19 cellular contexts compared by ENCODE assay signal in the genomic region with DNA sequence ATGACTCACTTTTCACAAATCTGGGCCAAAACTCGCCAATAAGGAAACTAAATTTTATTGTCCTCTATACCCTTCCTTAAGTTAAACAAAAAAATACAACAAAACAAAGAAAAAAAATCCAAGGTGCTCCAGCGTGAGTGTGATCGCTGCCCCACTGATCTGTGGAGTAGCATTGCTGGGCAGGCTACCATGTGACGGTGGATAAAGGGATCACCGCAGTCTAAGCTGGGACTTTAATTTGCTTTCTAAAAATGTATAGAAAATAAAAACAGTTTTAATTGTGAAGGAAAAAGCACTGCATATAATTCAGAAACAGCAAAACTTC.
DNase-seq lines count a peak whose midpoint lies in the region; TF ChIP-seq lines count a peak whose summit lies in the region.
"Had no signal": no experiment of that assay in that cellular context is flagged by ENCODE, and none has a peak within 500 bp of the region (broad histone marks: within the 10 kb centered on the region; RNA-seq: fewer than 3 reads in every experiment).

No MANE protein-coding gene starts in this region.

- H3K9ac ChIP-seq in GM23248 (peak overlapping the region; percentile 57), OCI-LY3 (ENCODE audit: low read length) (no peak overlapping the region)

- H3K9me3 ChIP-seq in GM23248 (ENCODE audit: low read depth) (no peaks in the 10 kb centered on the region), OCI-LY3 (ENCODE audit: insufficient read depth, low read length) (no peaks in the 10 kb centered on the region), spleen (no peaks in the 10 kb centered on the region)

- H3F3A ChIP-seq in GM23248 (ENCODE audit: insufficient read depth): peaks cover 18% of the 10 kb centered on the region

- H2AFZ ChIP-seq in GM23248 (peak overlapping the region; percentile 67), OCI-LY3 (ENCODE audit: low read depth, low read length) (peak overlapping the region; percentile 15; the same call in 1 of the 2 replicates)

- H3K4me1 ChIP-seq in GM23248 (ENCODE audit: insufficient read depth) (peaks cover 19% of the 10 kb centered on the region), OCI-LY3 (ENCODE audit: low read length) (peaks cover 12% of the 10 kb centered on the region), spleen (peaks cover 7 to 36% (median 12%) of the 10 kb centered on the region in 6 donors)

- H3K36me3 ChIP-seq in GM23248 (ENCODE audit: low read depth) (no peaks in the 10 kb centered on the region), OCI-LY3 (replicated peaks; ENCODE audit: low read depth, low read length) (no peaks in the 10 kb centered on the region), spleen (peaks cover 0 to 13% (median 3%) of the 10 kb centered on the region in 6 donors)
- H3K36me3 ChIP-seq: WERI-Rb-1 had no signal

- H3K27me3 ChIP-seq in GM23248 (replicated peaks; ENCODE audit: insufficient read depth) (no peaks in the 10 kb centered on the region), OCI-LY3 (ENCODE audit: low read depth, low read length) (no peaks in the 10 kb centered on the region), spleen (replicated peaks in 1 of 7) (no peaks in the 10 kb centered on the region)

- H4K20me1 ChIP-seq in GM23248 (ENCODE audit: insufficient read depth): no peaks in the 10 kb centered on the region
- no peaks in the 10 kb centered on the region for H4K20me1 ChIP-seq in OCI-LY3 (ENCODE audit: insufficient read depth, low read length)

- no peaks in the 10 kb centered on the region for H3K9me2 ChIP-seq in GM23248 (ENCODE audit: insufficient read depth)

- WGBS in GM23248 (ENCODE audit: low coverage in 1 of 2, low lambda C conversion rate in 2 of 2, missing lambda C conversion rate in 2 of 2), 2 experiments: 66% methylated on average over 5 of the region's 5 CpGs
- WGBS in spleen, 5 donors: 68 to 81% (median 75%) methylated on average over 5 of the region's 5 CpGs

- H3K36me3 Mint-ChIP-seq in endothelial cell (ENCODE audit: low read depth, unreplicated experiment) (peaks cover 58% of the 10 kb centered on the region), chondrocyte (ENCODE audit: low read depth) (no peaks in the 10 kb centered on the region)
- H3K36me3 Mint-ChIP-seq: activated CD8-positive, alpha-beta memory T cell treated with anti-CD3 and anti-CD28 coated beads, Interleukin-2, amount 10 ng/mL, durations not matched to agents 7 days and 5 days; type B pancreatic cell had no signal

- H3K27me3 Mint-ChIP-seq in endothelial cell (ENCODE audit: unreplicated experiment): peaks cover 8% of the 10 kb centered on the region
- H3K27me3 Mint-ChIP-seq in chondrocyte (ENCODE audit: low read depth): no peaks in the 10 kb centered on the region
- H3K27me3 Mint-ChIP-seq: CD4-positive, alpha-beta T cell had no signal

- intact Hi-C loops in spleen (cut with DNase I; ENCODE audit: low total_unique reads): no loop called here

- H3K9me3 Mint-ChIP-seq in endothelial cell (ENCODE audit: unreplicated experiment) (no peaks in the 10 kb centered on the region), chondrocyte (ENCODE audit: low read depth) (no peaks in the 10 kb centered on the region)
- H3K9me3 Mint-ChIP-seq: CD4-positive, alpha-beta T cell; type B pancreatic cell had no signal

- no peak for TF ChIP-seq POLR2A in spleen (IDR thresholded peaks at IDR 0.05)

- H3K79me2 ChIP-seq in GM23248 (ENCODE audit: insufficient read depth) (no peaks in the 10 kb centered on the region), OCI-LY3 (ENCODE audit: low read length) (no peaks in the 10 kb centered on the region)

- DNase-seq in GM23248: no peak
- no peak for DNase-seq in endothelial cell (ENCODE audit: low spot score)
- no peak for DNase-seq in spleen
- no peak for DNase-seq in NCI-H2081 treated with DMSO at 0.1 percent for 48 hours (lab: John Stamatoyannopoulos, UW)
- no peak for DNase-seq in chondrocyte (ENCODE audit: low spot score)
- no peak for DNase-seq in inferior parietal cortex (ENCODE audit: extremely low spot score)
- DNase-seq: activated CD4-positive, alpha-beta T cell treated with anti-CD3 and anti-CD28 coated beads, Interleukin-2, amount 50 U/mL, for 1 hour; activated CD8-positive, alpha-beta memory T cell treated with anti-CD3 and anti-CD28 coated beads, Interleukin-2, amount 10 ng/mL, durations not matched to agents 7 days and 5 days; activated naive CD4-positive, alpha-beta T cell; activated T-cell treated with anti-CD3 and anti-CD28 coated beads, Interleukin-2, amount 50 U/mL, for 48 hours; CD4-positive, alpha-beta T cell; effector CD4-positive, alpha-beta T cell; Karpas-422; mesendoderm; occipital lobe; stimulated activated CD4-positive, alpha-beta T cell treated with anti-CD3 and anti-CD28 coated beads, Interleukin-2, amount 100 ng/mL, for 48 hours; WERI-Rb-1 had no signal

- peaks cover 77% of the 10 kb centered on the region for H3K4me1 Mint-ChIP-seq in endothelial cell (ENCODE audit: unreplicated experiment)
- peaks cover 9% of the 10 kb centered on the region for H3K4me1 Mint-ChIP-seq in chondrocyte (ENCODE audit: low read depth)

- peak overlapping the region; percentile 76 for H3K4me2 ChIP-seq in GM23248 (ENCODE audit: unreplicated experiment)
- peak overlapping the region; percentile 59 for H3K4me2 ChIP-seq in OCI-LY3 (ENCODE audit: low read length)

- peak overlapping the region; percentile 57 for H3K4me3 ChIP-seq in GM23248
- peak overlapping the region; percentile 21 for H3K4me3 ChIP-seq in OCI-LY3 (ENCODE audit: low read length)
- no peak overlapping the region for H3K4me3 ChIP-seq in spleen

- H3K4me3 Mint-ChIP-seq in endothelial cell (ENCODE audit: unreplicated experiment): no peak overlapping the region
- no peak overlapping the region for H3K4me3 Mint-ChIP-seq in chondrocyte (ENCODE audit: unreplicated experiment)
- H3K4me3 Mint-ChIP-seq: activated CD8-positive, alpha-beta memory T cell treated with anti-CD3 and anti-CD28 coated beads, Interleukin-2, amount 10 ng/mL, durations not matched to agents 7 days and 5 days; CD4-positive, alpha-beta T cell; type B pancreatic cell had no signal

- H3K27ac ChIP-seq in GM23248 (peak overlapping the region; percentile 79), OCI-LY3 (ENCODE audit: low read length) (no peak overlapping the region), spleen (peak overlapping the region in 7 of 8 donors; percentile 24 to 73 (median 62))
- H3K27ac ChIP-seq: WERI-Rb-1 had no signal

- in situ Hi-C loops in GM23248 (cut with MboI): no loop called here

- TF ChIP-seq CTCF in OCI-LY3 (IDR thresholded peaks at IDR 0.05; ENCODE audit: low read depth, low read length) (no peak), endothelial cell (IDR thresholded peaks at IDR 0.05; ENCODE audit: unreplicated experiment) (no peak), spleen (IDR thresholded peaks at IDR 0.05 in 8 of 11, conservative IDR thresholded peaks at IDR 0.05 in 3 of 11) (no peak), chondrocyte (IDR thresholded peaks at IDR 0.05) (no peak)

- peak overlapping the region; percentile 58 for H3K27ac Mint-ChIP-seq in endothelial cell (ENCODE audit: unreplicated experiment)
- no peak overlapping the region for H3K27ac Mint-ChIP-seq in chondrocyte (ENCODE audit: unreplicated experiment)
- H3K27ac Mint-ChIP-seq: activated CD8-positive, alpha-beta memory T cell treated with anti-CD3 and anti-CD28 coated beads, Interleukin-2, amount 10 ng/mL, durations not matched to agents 7 days and 5 days; CD4-positive, alpha-beta T cell; type B pancreatic cell had no signal

Comparison
In these comparisons a context has a peak if more than half of its experiments do, and no peak if none do; other contexts are left out.
1. H3K4me3 ChIP-seq: peak in GM23248 (single experiment) and OCI-LY3 (single experiment); none in spleen (0 of 8).